ENCODE assay signal across 20 cellular contexts in genomic region chr13:44951184-44951583, GRCh38.
"Had no signal": no experiment of that assay in that cellular context is flagged by ENCODE, and none has a peak within 500 bp of the region (broad histone marks: within the 10 kb centered on the region; RNA-seq: fewer than 3 reads in every experiment).

No MANE protein-coding gene starts in this region.

- DNase-seq: activated CD4-positive, alpha-beta memory T cell treated with anti-CD3 and anti-CD28 coated beads, Interleukin-2, amount 10 ng/mL, durations not matched to agents 7 days and 5 days; activated CD4-positive, alpha-beta T cell treated with anti-CD3 and anti-CD28 coated beads for 4 hours; activated effector memory CD4-positive, alpha-beta T cell treated with Interleukin-2 at 50 U/mL for 16 hours; activated naive CD4-positive, alpha-beta T cell treated with anti-CD3 and anti-CD28 coated beads, Interleukin-2, amount 50 U/mL, for 16 hours; activated T-cell treated with anti-CD3 and anti-CD28 coated beads, Interleukin-2, amount 50 U/mL, for 4 hours; colonic mucosa; esophagus squamous epithelium; foreskin fibroblast; glutamatergic neuron; kidney glomerular epithelial cell; mesenchymal stem cell; nucleus accumbens; right lobe of liver; spleen; stimulated activated naive CD8-positive, alpha-beta T cell treated with anti-CD3 and anti-CD28 coated beads, Interleukin-15, amount 100 ng/mL, for 72 hours; T-helper 2 cell; upper lobe of left lung had no signal

- H3K36me3 ChIP-seq: cardiac muscle cell, colonic mucosa, right lobe of liver had no signal

- H3K4me1 ChIP-seq: colonic mucosa, right lobe of liver, spleen had no signal

- H3K27ac ChIP-seq: cardiac muscle cell, colonic mucosa, esophagus squamous epithelium, right lobe of liver, spleen, upper lobe of left lung had no signal

- FAIRE-seq: endometrium had no signal

- ATAC-seq: activated T-cell treated with anti-CD3 and anti-CD28 coated beads, Interleukin-2, amount 50 U/mL, for 4 hours; right lobe of liver; stimulated activated naive CD8-positive, alpha-beta T cell treated with anti-CD3 and anti-CD28 coated beads, Interleukin-15, amount 100 ng/mL, for 72 hours; WTC11 had no signal

- H3K9me3 ChIP-seq: colonic mucosa, esophagus squamous epithelium, right lobe of liver, spleen, upper lobe of left lung had no signal

- H3K27me3 ChIP-seq: cardiac muscle cell, colonic mucosa, esophagus squamous epithelium, right lobe of liver, spleen, upper lobe of left lung had no signal

- H3K4me3 ChIP-seq: cardiac muscle cell, colonic mucosa, esophagus squamous epithelium, right lobe of liver, spleen, upper lobe of left lung had no signal
